In the genomic region with DNA sequence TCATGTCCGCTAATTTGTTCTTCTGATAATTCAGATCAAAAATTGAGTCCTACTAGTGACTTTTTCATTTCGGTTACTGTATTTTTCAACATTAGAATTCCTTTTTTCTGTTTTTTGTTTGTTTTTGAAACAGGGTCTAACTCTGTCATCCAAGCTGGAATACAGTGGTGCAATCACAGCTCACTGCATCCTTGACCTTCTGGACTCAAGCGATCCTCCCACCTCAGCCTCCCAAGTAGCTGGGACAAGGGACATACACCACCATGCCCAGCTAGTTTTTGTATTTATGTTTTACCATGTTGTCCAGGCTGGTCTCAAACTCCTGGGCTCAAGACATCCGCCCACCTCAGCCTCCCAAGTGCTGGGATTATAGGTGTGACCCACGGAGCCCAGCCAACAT, we compare ENCODE assay signal across 1 cellular context.
A peak's percentile ranks its signal among the peaks of the same experiment; 100 is the strongest.
TF ChIP-seq lines count a peak whose summit lies in the region.

No MANE protein-coding gene starts in this region.

TF ChIP-seq in HepG2, 621 proteins besides CTCF, POLR2A, EP300 and RAD21 (continued from another document and continues in another):
- TF ChIP-seq, protein P1, sequence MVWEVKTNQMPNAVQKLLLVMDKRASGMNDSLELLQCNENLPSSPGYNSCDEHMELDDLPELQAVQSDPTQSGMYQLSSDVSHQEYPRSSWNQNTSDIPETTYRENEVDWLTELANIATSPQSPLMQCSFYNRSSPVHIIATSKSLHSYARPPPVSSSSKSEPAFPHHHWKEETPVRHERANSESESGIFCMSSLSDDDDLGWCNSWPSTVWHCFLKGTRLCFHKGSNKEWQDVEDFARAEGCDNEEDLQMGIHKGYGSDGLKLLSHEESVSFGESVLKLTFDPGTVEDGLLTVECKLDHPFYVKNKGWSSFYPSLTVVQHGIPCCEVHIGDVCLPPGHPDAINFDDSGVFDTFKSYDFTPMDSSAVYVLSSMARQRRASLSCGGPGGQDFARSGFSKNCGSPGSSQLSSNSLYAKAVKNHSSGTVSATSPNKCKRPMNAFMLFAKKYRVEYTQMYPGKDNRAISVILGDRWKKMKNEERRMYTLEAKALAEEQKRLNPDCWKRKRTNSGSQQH (CRISPR knock-in tag; IDR thresholded peaks at IDR 0.05; ENCODE audit: low read depth) = no peak
- TF ChIP-seq SRF (IDR thresholded peaks at IDR 0.05; ENCODE audit: low read depth, low read length) (no peak), ZBTB39 (CRISPR knock-in tag; IDR thresholded peaks at IDR 0.05) (no peak), ZNF891 (CRISPR knock-in tag; IDR thresholded peaks at IDR 0.05) (no peak), ZNF280B (CRISPR knock-in tag; IDR thresholded peaks at IDR 0.05; ENCODE audit: borderline replicate concordance) (no peak), PHF5A (CRISPR knock-in tag; IDR thresholded peaks at IDR 0.05; ENCODE audit: low read depth, unreplicated experiment) (no peak), DPF2 (CRISPR knock-in tag; IDR thresholded peaks at IDR 0.05; ENCODE audit: borderline replicate concordance, low read depth) (no peak), ZNF784 (CRISPR knock-in tag; IDR thresholded peaks at IDR 0.05; ENCODE audit: borderline replicate concordance) (no peak), ZNF468 (CRISPR knock-in tag; IDR thresholded peaks at IDR 0.05) (no peak), ZNF768 (CRISPR knock-in tag; IDR thresholded peaks at IDR 0.05) (no peak), KDM5B (CRISPR knock-in tag; IDR thresholded peaks at IDR 0.05; ENCODE audit: borderline replicate concordance) (no peak), ADNP (CRISPR knock-in tag; IDR thresholded peaks at IDR 0.05) (peak; percentile 48; the same call in 1 of the 2 replicates), ZNF44 (CRISPR knock-in tag; IDR thresholded peaks at IDR 0.05) (no peak), KDM5A (IDR thresholded peaks at IDR 0.05; ENCODE audit: borderline replicate concordance, low read length) (no peak), ZNF850 (CRISPR knock-in tag; conservative IDR thresholded peaks at IDR 0.05) (no peak), CBX1 (IDR thresholded peaks at IDR 0.05; ENCODE audit: low read depth) (no peak), ZNF629 (CRISPR knock-in tag; conservative IDR thresholded peaks at IDR 0.05) (no peak), THAP7 (CRISPR knock-in tag; IDR thresholded peaks at IDR 0.05) (no peak), GATAD2A (CRISPR knock-in tag; IDR thresholded peaks at IDR 0.05) (peak; percentile 32; the same call in 1 of the 2 replicates), MAX (IDR thresholded peaks at IDR 0.05) (no peak), PHF21A (CRISPR knock-in tag; IDR thresholded peaks at IDR 0.05) (no peak), ZNF253 (CRISPR knock-in tag; IDR thresholded peaks at IDR 0.05; ENCODE audit: borderline replicate concordance) (no peak), SALL2 (CRISPR knock-in tag; IDR thresholded peaks at IDR 0.05) (no peak), ZNF232 (CRISPR knock-in tag; IDR thresholded peaks at IDR 0.05; ENCODE audit: borderline replicate concordance) (no peak), CEBPB (IDR thresholded peaks at IDR 0.05; ENCODE audit: borderline replicate concordance, low read depth, low read length) (no peak; the same call in 1 of the 2 replicates), ZNF776 (CRISPR knock-in tag; IDR thresholded peaks at IDR 0.05) (no peak), PLSCR1 (CRISPR knock-in tag; IDR thresholded peaks at IDR 0.05; ENCODE audit: borderline replicate concordance) (no peak), PPARG (CRISPR knock-in tag; conservative IDR thresholded peaks at IDR 0.05) (no peak), ZNF335 (CRISPR knock-in tag; IDR thresholded peaks at IDR 0.05) (no peak), PITX1 (CRISPR knock-in tag; IDR thresholded peaks at IDR 0.05) (no peak), PAXIP1 (CRISPR knock-in tag; conservative IDR thresholded peaks at IDR 0.05) (peak; percentile 42; the same call in 1 of the 2 replicates)
- TF ChIP-seq, protein P2, sequence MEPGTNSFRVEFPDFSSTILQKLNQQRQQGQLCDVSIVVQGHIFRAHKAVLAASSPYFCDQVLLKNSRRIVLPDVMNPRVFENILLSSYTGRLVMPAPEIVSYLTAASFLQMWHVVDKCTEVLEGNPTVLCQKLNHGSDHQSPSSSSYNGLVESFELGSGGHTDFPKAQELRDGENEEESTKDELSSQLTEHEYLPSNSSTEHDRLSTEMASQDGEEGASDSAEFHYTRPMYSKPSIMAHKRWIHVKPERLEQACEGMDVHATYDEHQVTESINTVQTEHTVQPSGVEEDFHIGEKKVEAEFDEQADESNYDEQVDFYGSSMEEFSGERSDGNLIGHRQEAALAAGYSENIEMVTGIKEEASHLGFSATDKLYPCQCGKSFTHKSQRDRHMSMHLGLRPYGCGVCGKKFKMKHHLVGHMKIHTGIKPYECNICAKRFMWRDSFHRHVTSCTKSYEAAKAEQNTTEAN (CRISPR knock-in tag; conservative IDR thresholded peaks at IDR 0.05) = no peak
- TF ChIP-seq, protein P3, sequence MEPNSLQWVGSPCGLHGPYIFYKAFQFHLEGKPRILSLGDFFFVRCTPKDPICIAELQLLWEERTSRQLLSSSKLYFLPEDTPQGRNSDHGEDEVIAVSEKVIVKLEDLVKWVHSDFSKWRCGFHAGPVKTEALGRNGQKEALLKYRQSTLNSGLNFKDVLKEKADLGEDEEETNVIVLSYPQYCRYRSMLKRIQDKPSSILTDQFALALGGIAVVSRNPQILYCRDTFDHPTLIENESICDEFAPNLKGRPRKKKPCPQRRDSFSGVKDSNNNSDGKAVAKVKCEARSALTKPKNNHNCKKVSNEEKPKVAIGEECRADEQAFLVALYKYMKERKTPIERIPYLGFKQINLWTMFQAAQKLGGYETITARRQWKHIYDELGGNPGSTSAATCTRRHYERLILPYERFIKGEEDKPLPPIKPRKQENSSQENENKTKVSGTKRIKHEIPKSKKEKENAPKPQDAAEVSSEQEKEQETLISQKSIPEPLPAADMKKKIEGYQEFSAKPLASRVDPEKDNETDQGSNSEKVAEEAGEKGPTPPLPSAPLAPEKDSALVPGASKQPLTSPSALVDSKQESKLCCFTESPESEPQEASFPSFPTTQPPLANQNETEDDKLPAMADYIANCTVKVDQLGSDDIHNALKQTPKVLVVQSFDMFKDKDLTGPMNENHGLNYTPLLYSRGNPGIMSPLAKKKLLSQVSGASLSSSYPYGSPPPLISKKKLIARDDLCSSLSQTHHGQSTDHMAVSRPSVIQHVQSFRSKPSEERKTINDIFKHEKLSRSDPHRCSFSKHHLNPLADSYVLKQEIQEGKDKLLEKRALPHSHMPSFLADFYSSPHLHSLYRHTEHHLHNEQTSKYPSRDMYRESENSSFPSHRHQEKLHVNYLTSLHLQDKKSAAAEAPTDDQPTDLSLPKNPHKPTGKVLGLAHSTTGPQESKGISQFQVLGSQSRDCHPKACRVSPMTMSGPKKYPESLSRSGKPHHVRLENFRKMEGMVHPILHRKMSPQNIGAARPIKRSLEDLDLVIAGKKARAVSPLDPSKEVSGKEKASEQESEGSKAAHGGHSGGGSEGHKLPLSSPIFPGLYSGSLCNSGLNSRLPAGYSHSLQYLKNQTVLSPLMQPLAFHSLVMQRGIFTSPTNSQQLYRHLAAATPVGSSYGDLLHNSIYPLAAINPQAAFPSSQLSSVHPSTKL (CRISPR knock-in tag; IDR thresholded peaks at IDR 0.05) = 0 out of 2 replicates have a peak, but pooled peaks have one; percentile 14
- TF ChIP-seq, protein P4, sequence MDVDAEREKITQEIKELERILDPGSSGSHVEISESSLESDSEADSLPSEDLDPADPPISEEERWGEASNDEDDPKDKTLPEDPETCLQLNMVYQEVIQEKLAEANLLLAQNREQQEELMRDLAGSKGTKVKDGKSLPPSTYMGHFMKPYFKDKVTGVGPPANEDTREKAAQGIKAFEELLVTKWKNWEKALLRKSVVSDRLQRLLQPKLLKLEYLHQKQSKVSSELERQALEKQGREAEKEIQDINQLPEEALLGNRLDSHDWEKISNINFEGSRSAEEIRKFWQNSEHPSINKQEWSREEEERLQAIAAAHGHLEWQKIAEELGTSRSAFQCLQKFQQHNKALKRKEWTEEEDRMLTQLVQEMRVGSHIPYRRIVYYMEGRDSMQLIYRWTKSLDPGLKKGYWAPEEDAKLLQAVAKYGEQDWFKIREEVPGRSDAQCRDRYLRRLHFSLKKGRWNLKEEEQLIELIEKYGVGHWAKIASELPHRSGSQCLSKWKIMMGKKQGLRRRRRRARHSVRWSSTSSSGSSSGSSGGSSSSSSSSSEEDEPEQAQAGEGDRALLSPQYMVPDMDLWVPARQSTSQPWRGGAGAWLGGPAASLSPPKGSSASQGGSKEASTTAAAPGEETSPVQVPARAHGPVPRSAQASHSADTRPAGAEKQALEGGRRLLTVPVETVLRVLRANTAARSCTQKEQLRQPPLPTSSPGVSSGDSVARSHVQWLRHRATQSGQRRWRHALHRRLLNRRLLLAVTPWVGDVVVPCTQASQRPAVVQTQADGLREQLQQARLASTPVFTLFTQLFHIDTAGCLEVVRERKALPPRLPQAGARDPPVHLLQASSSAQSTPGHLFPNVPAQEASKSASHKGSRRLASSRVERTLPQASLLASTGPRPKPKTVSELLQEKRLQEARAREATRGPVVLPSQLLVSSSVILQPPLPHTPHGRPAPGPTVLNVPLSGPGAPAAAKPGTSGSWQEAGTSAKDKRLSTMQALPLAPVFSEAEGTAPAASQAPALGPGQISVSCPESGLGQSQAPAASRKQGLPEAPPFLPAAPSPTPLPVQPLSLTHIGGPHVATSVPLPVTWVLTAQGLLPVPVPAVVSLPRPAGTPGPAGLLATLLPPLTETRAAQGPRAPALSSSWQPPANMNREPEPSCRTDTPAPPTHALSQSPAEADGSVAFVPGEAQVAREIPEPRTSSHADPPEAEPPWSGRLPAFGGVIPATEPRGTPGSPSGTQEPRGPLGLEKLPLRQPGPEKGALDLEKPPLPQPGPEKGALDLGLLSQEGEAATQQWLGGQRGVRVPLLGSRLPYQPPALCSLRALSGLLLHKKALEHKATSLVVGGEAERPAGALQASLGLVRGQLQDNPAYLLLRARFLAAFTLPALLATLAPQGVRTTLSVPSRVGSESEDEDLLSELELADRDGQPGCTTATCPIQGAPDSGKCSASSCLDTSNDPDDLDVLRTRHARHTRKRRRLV (CRISPR knock-in tag; IDR thresholded peaks at IDR 0.05) = no peak
